Comparison of ENCODE assay signal across 16 cellular contexts in genomic region chr3:76699846-76700245, GRCh38.
DNase-seq lines count a peak whose midpoint lies in the region; ATAC-seq and TF ChIP-seq lines count a peak whose summit lies in the region.
"Had no signal": no experiment of that assay in that cellular context is flagged by ENCODE, and none has a peak within 500 bp of the region (broad histone marks: within the 10 kb centered on the region; RNA-seq: fewer than 3 reads in every experiment).

No MANE protein-coding gene starts in this region.

- no peak overlapping the region for H3K18ac ChIP-seq in H9 (ENCODE audit: insufficient read length, low read depth, low read length)

- H3K27me3 ChIP-seq in H9 (ENCODE audit: insufficient read depth, low read length), result no peaks in the 10 kb centered on the region
- H3K27me3 ChIP-seq: BE2C had no signal

- H4K20me1 ChIP-seq in H9 (ENCODE audit: control insufficient read depth, insufficient read depth, insufficient read length), result no peaks in the 10 kb centered on the region

- ATAC-seq in HG03175 (IDR thresholded peaks at IDR 0.05; ENCODE audit: unreplicated experiment) (no peak), GM18858 (IDR thresholded peaks at IDR 0.05; ENCODE audit: unreplicated experiment) (no peak)
- ATAC-seq in stimulated activated naive CD8-positive, alpha-beta T cell treated with anti-CD3 and anti-CD28 coated beads, Interleukin-15, Interleukin-2, amounts not matched to agents 100 U/mL and 50 U/mL, for 24 hours, result no peak
- ATAC-seq: HCT116 had no signal

- no peaks in the 10 kb centered on the region for H3K9me3 ChIP-seq in H9 (ENCODE audit: control insufficient read depth, low read depth, low read length)
- H3K9me3 ChIP-seq: BE2C, Caco-2 had no signal

- H3K27ac Mint-ChIP-seq in H9 (peak overlapping the region in 2 of 3 experiments; percentile 13 to 45; a peak in 2 of 7 replicates), chondrocyte (ENCODE audit: unreplicated experiment) (no peak overlapping the region), progenitor cell of endocrine pancreas (peak overlapping the region; percentile 32)
- H3K27ac Mint-ChIP-seq: CD4-positive, alpha-beta T cell; HFFc6; IgD-negative memory B cell had no signal

- H3K4me2 ChIP-seq in H9 (ENCODE audit: insufficient read depth, insufficient read length, low read length), result no peak overlapping the region

- H3T11ph ChIP-seq in H9 (ENCODE audit: low read length), result no peak overlapping the region

- H4K91ac ChIP-seq in H9 (ENCODE audit: insufficient read length, low read depth, low read length), result no peak overlapping the region

- H2BK120ac ChIP-seq in H9 (ENCODE audit: low read depth, low read length, poor library complexity, severe bottlenecking), result no peak overlapping the region

- H4K8ac ChIP-seq in H9 (replicated peaks; ENCODE audit: insufficient read length, low read depth, low read length), result no peak overlapping the region

- H2BK15ac ChIP-seq in H9 (ENCODE audit: low read depth, low read length), result no peak overlapping the region

- H3K56ac ChIP-seq in H9 (ENCODE audit: insufficient read length, low read depth, low read length), result no peak overlapping the region

- H3K9me3 Mint-ChIP-seq in H9 (no peaks in the 10 kb centered on the region), chondrocyte (ENCODE audit: low read depth) (no peaks in the 10 kb centered on the region), progenitor cell of endocrine pancreas (ENCODE audit: low read depth) (no peaks in the 10 kb centered on the region)

- no peaks in the 10 kb centered on the region for H3K27me3 Mint-ChIP-seq in H9 (ENCODE audit: low read depth)
- peaks cover 6% of the 10 kb centered on the region for H3K27me3 Mint-ChIP-seq in chondrocyte (ENCODE audit: low read depth)
- H3K27me3 Mint-ChIP-seq in progenitor cell of endocrine pancreas, result no peaks in the 10 kb centered on the region
- H3K27me3 Mint-ChIP-seq: CD4-positive, alpha-beta T cell; IgD-negative memory B cell had no signal

- no peak overlapping the region for H3K14ac ChIP-seq in H9 (ENCODE audit: insufficient read depth, low read length)

- peaks cover 31 to 35% of the 10 kb centered on the region in 2 experiments for H3K4me1 Mint-ChIP-seq in H9
- peaks cover 12% of the 10 kb centered on the region for H3K4me1 Mint-ChIP-seq in chondrocyte (ENCODE audit: low read depth)
- peaks cover 23% of the 10 kb centered on the region for H3K4me1 Mint-ChIP-seq in progenitor cell of endocrine pancreas (ENCODE audit: low read depth)
- H3K4me1 Mint-ChIP-seq: IgD-negative memory B cell had no signal

- H3K9ac ChIP-seq in H9 (ENCODE audit: extremely low read depth, insufficient read length, low read length), result no peak overlapping the region

- H3K23me2 ChIP-seq in H9 (ENCODE audit: insufficient read length, low read depth, low read length, poor library complexity, severe bottlenecking), result no peaks in the 10 kb centered on the region

- no peak overlapping the region for H4K5ac ChIP-seq in H9 (ENCODE audit: insufficient read length, low read depth, low read length)

- H2AK5ac ChIP-seq in H9 (ENCODE audit: insufficient read length, low read length), result no peak overlapping the region

- no CpG with 5 or more reads among the region's 1 CpG for WGBS in H9 (ENCODE audit: extremely low coverage, insufficient read length, low lambda C conversion rate)

- H3K36me3 Mint-ChIP-seq in H9 (ENCODE audit: insufficient read depth in 1 of 3, low read depth in 3 of 3) (peaks cover 0 to 4% (median 0%) of the 10 kb centered on the region in 3 experiments; a peak in 1 of 7 replicates), chondrocyte (ENCODE audit: low read depth) (no peaks in the 10 kb centered on the region), progenitor cell of endocrine pancreas (ENCODE audit: insufficient read depth) (no peaks in the 10 kb centered on the region)
- H3K36me3 Mint-ChIP-seq: IgD-negative memory B cell had no signal

- no peaks in the 10 kb centered on the region for H3K79me1 ChIP-seq in H9 (ENCODE audit: insufficient read depth, low read depth, low read length, poor library complexity, severe bottlenecking)

- H3K79me2 ChIP-seq in H9 (ENCODE audit: insufficient read depth, low read length), result no peaks in the 10 kb centered on the region

- no peak overlapping the region for H3K27ac ChIP-seq in H9 (ENCODE audit: insufficient read length, low read depth, low read length)

- no peak overlapping the region for H3K23ac ChIP-seq in H9 (ENCODE audit: insufficient read length, low read depth, low read length)

- DNase-seq in H9 (no peak), chondrocyte (ENCODE audit: low spot score) (no peak), iPS-NIHi7 (ENCODE audit: extremely low spot score) (peak; percentile 14), progenitor cell of endocrine pancreas (ENCODE audit: low spot score, unreplicated experiment) (no peak), amniotic stem cell (lab: John Stamatoyannopoulos, UW) (no peak)
- no peak for DNase-seq in stimulated activated naive CD8-positive, alpha-beta T cell treated with anti-CD3 and anti-CD28 coated beads, Interleukin-15, Interleukin-2, amounts not matched to agents 100 U/mL and 50 U/mL, for 24 hours
- DNase-seq: BE2C; C1 segment of cervical spinal cord; Caco-2; CD4-positive, alpha-beta T cell; HFFc6; KBM-7 had no signal

- TF ChIP-seq CTCF in H9 (conservative IDR thresholded peaks at IDR 0.05) (peak; percentile 40; the same call in 2 of the 3 replicates), chondrocyte (IDR thresholded peaks at IDR 0.05) (peak; percentile 11), progenitor cell of endocrine pancreas (IDR thresholded peaks at IDR 0.05; ENCODE audit: unreplicated experiment) (no peak)

- H3K4me3 Mint-ChIP-seq in H9 (no peak overlapping the region), chondrocyte (ENCODE audit: unreplicated experiment) (no peak overlapping the region), progenitor cell of endocrine pancreas (ENCODE audit: low read depth) (no peak overlapping the region)
- H3K4me3 Mint-ChIP-seq: CD4-positive, alpha-beta T cell; HFFc6; IgD-negative memory B cell had no signal

- H2BK12ac ChIP-seq in H9 (ENCODE audit: insufficient read length, low read depth, low read length), result no peak overlapping the region

- peaks cover 3% of the 10 kb centered on the region; the same call in 1 of the 2 replicates for H3K4me1 ChIP-seq in H9 (ENCODE audit: insufficient read depth, low read length)
- H3K4me1 ChIP-seq: BE2C, Caco-2 had no signal

- H2BK5ac ChIP-seq in H9 (ENCODE audit: insufficient read length, low read length), result no peak overlapping the region

- no peak overlapping the region for H3K4ac ChIP-seq in H9 (ENCODE audit: low read depth, low read length)

- no peak overlapping the region for H2BK20ac ChIP-seq in H9 (ENCODE audit: low read depth, low read length, poor library complexity, severe bottlenecking)

- H2AFZ ChIP-seq in H9 (ENCODE audit: low read length), result no peak overlapping the region
